14 cellular contexts compared by ENCODE assay signal in genomic region chr3:21024563-21024962, GRCh38.
DNase-seq lines count a peak whose midpoint lies in the region; ATAC-seq lines count a peak whose summit lies in the region.
"Had no signal": no experiment of that assay in that cellular context is flagged by ENCODE, and none has a peak within 500 bp of the region (broad histone marks: within the 10 kb centered on the region; RNA-seq: fewer than 3 reads in every experiment).

No MANE protein-coding gene starts in this region.

- ATAC-seq in HG02852 (IDR thresholded peaks at IDR 0.05; ENCODE audit: unreplicated experiment) (peak; percentile 69), HG03025 (IDR thresholded peaks at IDR 0.05; ENCODE audit: low FRiP score, unreplicated experiment) (peak; percentile 72)
- ATAC-seq: A549; CD8-positive, alpha-beta T cell had no signal

- no peaks in the 10 kb centered on the region for H3K4me1 Mint-ChIP-seq in activated T-helper 1 cell treated with anti-CD3 and anti-CD28 coated beads, Interleukin-12 subunit alpha, Interleukin-12 subunit beta, Interleukin-2, Interleukin-4 antibody, amounts not matched to agents 30 ng/mL and 10 ng/mL and 1 ng/mL, durations not matched to agents 14 hours and 24 hours and 36 hours (ENCODE audit: low read depth)
- H3K4me1 Mint-ChIP-seq: B cell had no signal

- DNase-seq in superior temporal gyrus (ENCODE audit: extremely low spot score) (peak; percentile 20), NOMO-1 treated with dmso at 0.1 percent for 144 hours (lab: John Stamatoyannopoulos, UW; ENCODE audit: unreplicated experiment) (no peak)
- no peak for DNase-seq in activated T-helper 1 cell treated with anti-CD3 and anti-CD28 coated beads, Interleukin-12 subunit alpha, Interleukin-12 subunit beta, Interleukin-2, Interleukin-4 antibody, amounts not matched to agents 30 ng/mL and 10 ng/mL and 1 ng/mL, durations not matched to agents 14 hours and 24 hours and 36 hours (ENCODE audit: low spot score)
- DNase-seq: AML-193; Caco-2; Calu3; CD4-positive, alpha-beta T cell; CD8-positive, alpha-beta T cell; DMS79 treated with DMSO at 0.1 percent for 48 hours; GF-D8 had no signal

- H3K36me3 Mint-ChIP-seq in activated T-helper 1 cell treated with anti-CD3 and anti-CD28 coated beads, Interleukin-12 subunit alpha, Interleukin-12 subunit beta, Interleukin-2, Interleukin-4 antibody, amounts not matched to agents 30 ng/mL and 10 ng/mL and 1 ng/mL, durations not matched to agents 14 hours and 24 hours and 36 hours (ENCODE audit: low read depth): no peaks in the 10 kb centered on the region
- H3K36me3 Mint-ChIP-seq: CD8-positive, alpha-beta T cell had no signal

- H3K9me3 Mint-ChIP-seq in activated T-helper 1 cell treated with anti-CD3 and anti-CD28 coated beads, Interleukin-12 subunit alpha, Interleukin-12 subunit beta, Interleukin-2, Interleukin-4 antibody, amounts not matched to agents 30 ng/mL and 10 ng/mL and 1 ng/mL, durations not matched to agents 14 hours and 24 hours and 36 hours: peaks cover 4% of the 10 kb centered on the region

- no peak overlapping the region for H3K27ac Mint-ChIP-seq in activated T-helper 1 cell treated with anti-CD3 and anti-CD28 coated beads, Interleukin-12 subunit alpha, Interleukin-12 subunit beta, Interleukin-2, Interleukin-4 antibody, amounts not matched to agents 30 ng/mL and 10 ng/mL and 1 ng/mL, durations not matched to agents 14 hours and 24 hours and 36 hours
- H3K27ac Mint-ChIP-seq: B cell; CD4-positive, alpha-beta T cell; CD8-positive, alpha-beta T cell had no signal

- H3K27me3 Mint-ChIP-seq in activated T-helper 1 cell treated with anti-CD3 and anti-CD28 coated beads, Interleukin-12 subunit alpha, Interleukin-12 subunit beta, Interleukin-2, Interleukin-4 antibody, amounts not matched to agents 30 ng/mL and 10 ng/mL and 1 ng/mL, durations not matched to agents 14 hours and 24 hours and 36 hours (ENCODE audit: insufficient read depth): no peaks in the 10 kb centered on the region
- H3K27me3 Mint-ChIP-seq: B cell; CD4-positive, alpha-beta T cell had no signal

- intact Hi-C loops in activated T-helper 1 cell treated with anti-CD3 and anti-CD28 coated beads, Interleukin-12 subunit alpha, Interleukin-12 subunit beta, Interleukin-2, Interleukin-4 antibody, amounts not matched to agents 30 ng/mL and 10 ng/mL and 1 ng/mL, durations not matched to agents 14 hours and 24 hours and 36 hours (cut with micrococcal nuclease): no loop called here

- H3K4me3 Mint-ChIP-seq in activated T-helper 1 cell treated with anti-CD3 and anti-CD28 coated beads, Interleukin-12 subunit alpha, Interleukin-12 subunit beta, Interleukin-2, Interleukin-4 antibody, amounts not matched to agents 30 ng/mL and 10 ng/mL and 1 ng/mL, durations not matched to agents 14 hours and 24 hours and 36 hours: no peak overlapping the region
- H3K4me3 Mint-ChIP-seq: B cell; CD4-positive, alpha-beta T cell; CD8-positive, alpha-beta T cell had no signal
